In genomic region chr3:194537732-194538247, GRCh38 we compare ENCODE assay signal across 1 cellular context.
A peak's percentile ranks its signal among the peaks of the same experiment; 100 is the strongest.
TF ChIP-seq lines count a peak whose summit lies in the region.

No MANE protein-coding gene starts in this region.

TF ChIP-seq in HepG2, 621 proteins besides CTCF, POLR2A, EP300 and RAD21 (continued from another document and continues in another):
- TF ChIP-seq, protein P1, sequence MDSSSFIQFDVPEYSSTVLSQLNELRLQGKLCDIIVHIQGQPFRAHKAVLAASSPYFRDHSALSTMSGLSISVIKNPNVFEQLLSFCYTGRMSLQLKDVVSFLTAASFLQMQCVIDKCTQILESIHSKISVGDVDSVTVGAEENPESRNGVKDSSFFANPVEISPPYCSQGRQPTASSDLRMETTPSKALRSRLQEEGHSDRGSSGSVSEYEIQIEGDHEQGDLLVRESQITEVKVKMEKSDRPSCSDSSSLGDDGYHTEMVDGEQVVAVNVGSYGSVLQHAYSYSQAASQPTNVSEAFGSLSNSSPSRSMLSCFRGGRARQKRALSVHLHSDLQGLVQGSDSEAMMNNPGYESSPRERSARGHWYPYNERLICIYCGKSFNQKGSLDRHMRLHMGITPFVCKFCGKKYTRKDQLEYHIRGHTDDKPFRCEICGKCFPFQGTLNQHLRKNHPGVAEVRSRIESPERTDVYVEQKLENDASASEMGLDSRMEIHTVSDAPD (CRISPR knock-in tag; IDR thresholded peaks at IDR 0.05) = peak; percentile 28; the same call in 1 of the 2 replicates
- no peak for TF ChIP-seq FOXM1 (CRISPR knock-in tag; IDR thresholded peaks at IDR 0.05)
- TF ChIP-seq, protein P2, sequence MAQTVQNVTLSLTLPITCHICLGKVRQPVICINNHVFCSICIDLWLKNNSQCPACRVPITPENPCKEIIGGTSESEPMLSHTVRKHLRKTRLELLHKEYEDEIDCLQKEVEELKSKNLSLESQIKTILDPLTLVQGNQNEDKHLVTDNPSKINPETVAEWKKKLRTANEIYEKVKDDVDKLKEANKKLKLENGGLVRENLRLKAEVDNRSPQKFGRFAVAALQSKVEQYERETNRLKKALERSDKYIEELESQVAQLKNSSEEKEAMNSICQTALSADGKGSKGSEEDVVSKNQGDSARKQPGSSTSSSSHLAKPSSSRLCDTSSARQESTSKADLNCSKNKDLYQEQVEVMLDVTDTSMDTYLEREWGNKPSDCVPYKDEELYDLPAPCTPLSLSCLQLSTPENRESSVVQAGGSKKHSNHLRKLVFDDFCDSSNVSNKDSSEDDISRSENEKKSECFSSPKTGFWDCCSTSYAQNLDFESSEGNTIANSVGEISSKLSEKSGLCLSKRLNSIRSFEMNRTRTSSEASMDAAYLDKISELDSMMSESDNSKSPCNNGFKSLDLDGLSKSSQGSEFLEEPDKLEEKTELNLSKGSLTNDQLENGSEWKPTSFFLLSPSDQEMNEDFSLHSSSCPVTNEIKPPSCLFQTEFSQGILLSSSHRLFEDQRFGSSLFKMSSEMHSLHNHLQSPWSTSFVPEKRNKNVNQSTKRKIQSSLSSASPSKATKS (CRISPR knock-in tag; IDR thresholded peaks at IDR 0.05) = no peak
- TF ChIP-seq ZNF570 (CRISPR knock-in tag; IDR thresholded peaks at IDR 0.05; ENCODE audit: borderline replicate concordance) = 0 out of 2 replicates have a peak, but pooled peaks have one; percentile 30
- no peak for TF ChIP-seq ZNF773 (CRISPR knock-in tag; IDR thresholded peaks at IDR 0.05; ENCODE audit: borderline replicate concordance)
- no peak for TF ChIP-seq ZNF75D (CRISPR knock-in tag; IDR thresholded peaks at IDR 0.05; ENCODE audit: borderline replicate concordance)
- TF ChIP-seq XBP1 (CRISPR knock-in tag; IDR thresholded peaks at IDR 0.05) = no peak
- no peak for TF ChIP-seq SP5 (CRISPR knock-in tag; IDR thresholded peaks at IDR 0.05; ENCODE audit: borderline replicate concordance, low read depth)
- TF ChIP-seq THYN1 (CRISPR knock-in tag; IDR thresholded peaks at IDR 0.05; ENCODE audit: borderline replicate concordance, low read depth) = no peak
- TF ChIP-seq ZNF747 (CRISPR knock-in tag; IDR thresholded peaks at IDR 0.05; ENCODE audit: borderline replicate concordance) = no peak
- no peak for TF ChIP-seq ZBTB3 (CRISPR knock-in tag; IDR thresholded peaks at IDR 0.05; ENCODE audit: borderline replicate concordance, low read depth)
- TF ChIP-seq SNRNP70 (IDR thresholded peaks at IDR 0.05; ENCODE audit: low read depth, low read length) = no peak
- TF ChIP-seq ZFP36L2 (CRISPR knock-in tag; IDR thresholded peaks at IDR 0.05) = no peak
- no peak for TF ChIP-seq SOX13 (IDR thresholded peaks at IDR 0.05)
- 0 out of 4 replicates have a peak, but pooled peaks of 1 of the 2 experiments have one; percentile 6 for TF ChIP-seq SOX13 (CRISPR knock-in tag; conservative IDR thresholded peaks at IDR 0.05 in 1 of 2, IDR thresholded peaks at IDR 0.05 in 1 of 2)
- TF ChIP-seq TRAFD1 (CRISPR knock-in tag; IDR thresholded peaks at IDR 0.05; ENCODE audit: borderline replicate concordance) = no peak
- TF ChIP-seq TARDBP (CRISPR knock-in tag; IDR thresholded peaks at IDR 0.05) = 0 out of 2 replicates have a peak, but pooled peaks have one; percentile 14
- TF ChIP-seq ZNF841 (CRISPR knock-in tag; IDR thresholded peaks at IDR 0.05; ENCODE audit: borderline replicate concordance) = no peak
- no peak for TF ChIP-seq HHEX (CRISPR knock-in tag; IDR thresholded peaks at IDR 0.05)
- no peak for TF ChIP-seq MBNL3 (CRISPR knock-in tag; conservative IDR thresholded peaks at IDR 0.05)
- TF ChIP-seq, protein P3, sequence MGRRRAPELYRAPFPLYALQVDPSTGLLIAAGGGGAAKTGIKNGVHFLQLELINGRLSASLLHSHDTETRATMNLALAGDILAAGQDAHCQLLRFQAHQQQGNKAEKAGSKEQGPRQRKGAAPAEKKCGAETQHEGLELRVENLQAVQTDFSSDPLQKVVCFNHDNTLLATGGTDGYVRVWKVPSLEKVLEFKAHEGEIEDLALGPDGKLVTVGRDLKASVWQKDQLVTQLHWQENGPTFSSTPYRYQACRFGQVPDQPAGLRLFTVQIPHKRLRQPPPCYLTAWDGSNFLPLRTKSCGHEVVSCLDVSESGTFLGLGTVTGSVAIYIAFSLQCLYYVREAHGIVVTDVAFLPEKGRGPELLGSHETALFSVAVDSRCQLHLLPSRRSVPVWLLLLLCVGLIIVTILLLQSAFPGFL (CRISPR knock-in tag; IDR thresholded peaks at IDR 0.05) = no peak
- TF ChIP-seq UBTF (CRISPR knock-in tag; IDR thresholded peaks at IDR 0.05) = 0 out of 2 replicates have a peak, but pooled peaks have one; percentile 12
- TF ChIP-seq THAP11 (CRISPR knock-in tag; IDR thresholded peaks at IDR 0.05) = no peak
- no peak for TF ChIP-seq ZFP1 (CRISPR knock-in tag; IDR thresholded peaks at IDR 0.05)
- TF ChIP-seq TBX3 (IDR thresholded peaks at IDR 0.05; ENCODE audit: borderline replicate concordance) = no peak
- TF ChIP-seq ZNF510 (CRISPR knock-in tag; IDR thresholded peaks at IDR 0.05; ENCODE audit: low read depth) = no peak
- TF ChIP-seq ZNF24 (IDR thresholded peaks at IDR 0.05) = no peak
- TF ChIP-seq ZBTB39 (CRISPR knock-in tag; IDR thresholded peaks at IDR 0.05) = 0 out of 2 replicates have a peak, but pooled peaks have one; percentile 28
- 0 out of 2 replicates have a peak, but pooled peaks have one; percentile 58 for TF ChIP-seq ZMYM3 (CRISPR knock-in tag; IDR thresholded peaks at IDR 0.05)
- TF ChIP-seq ELF3 (CRISPR knock-in tag; IDR thresholded peaks at IDR 0.05) = 0 out of 2 replicates have a peak, but pooled peaks have one; percentile 30
- TF ChIP-seq MAZ (IDR thresholded peaks at IDR 0.05; ENCODE audit: borderline replicate concordance, low read depth, low read length) = no peak
- TF ChIP-seq MAZ (CRISPR knock-in tag; IDR thresholded peaks at IDR 0.05; ENCODE audit: low read depth) = peak; percentile 65; the same call in 1 of the 2 replicates
- no peak for TF ChIP-seq NCOR1 (IDR thresholded peaks at IDR 0.05; ENCODE audit: borderline replicate concordance, low read length)
- TF ChIP-seq CENPT (CRISPR knock-in tag; IDR thresholded peaks at IDR 0.05; ENCODE audit: low read depth) = no peak
- no peak for TF ChIP-seq KLF11 (CRISPR knock-in tag; IDR thresholded peaks at IDR 0.05)
- no peak for TF ChIP-seq ZNF253 (CRISPR knock-in tag; IDR thresholded peaks at IDR 0.05; ENCODE audit: borderline replicate concordance)
- no peak for TF ChIP-seq ZNF761 (CRISPR knock-in tag; conservative IDR thresholded peaks at IDR 0.05)
- TF ChIP-seq FOXK2 (IDR thresholded peaks at IDR 0.05) = no peak
- no peak for TF ChIP-seq ZNF770 (CRISPR knock-in tag; IDR thresholded peaks at IDR 0.05)
- no peak for TF ChIP-seq SP1 (IDR thresholded peaks at IDR 0.05)
- no peak for TF ChIP-seq SP1 (CRISPR knock-in tag; IDR thresholded peaks at IDR 0.05)
- TF ChIP-seq, protein P4, sequence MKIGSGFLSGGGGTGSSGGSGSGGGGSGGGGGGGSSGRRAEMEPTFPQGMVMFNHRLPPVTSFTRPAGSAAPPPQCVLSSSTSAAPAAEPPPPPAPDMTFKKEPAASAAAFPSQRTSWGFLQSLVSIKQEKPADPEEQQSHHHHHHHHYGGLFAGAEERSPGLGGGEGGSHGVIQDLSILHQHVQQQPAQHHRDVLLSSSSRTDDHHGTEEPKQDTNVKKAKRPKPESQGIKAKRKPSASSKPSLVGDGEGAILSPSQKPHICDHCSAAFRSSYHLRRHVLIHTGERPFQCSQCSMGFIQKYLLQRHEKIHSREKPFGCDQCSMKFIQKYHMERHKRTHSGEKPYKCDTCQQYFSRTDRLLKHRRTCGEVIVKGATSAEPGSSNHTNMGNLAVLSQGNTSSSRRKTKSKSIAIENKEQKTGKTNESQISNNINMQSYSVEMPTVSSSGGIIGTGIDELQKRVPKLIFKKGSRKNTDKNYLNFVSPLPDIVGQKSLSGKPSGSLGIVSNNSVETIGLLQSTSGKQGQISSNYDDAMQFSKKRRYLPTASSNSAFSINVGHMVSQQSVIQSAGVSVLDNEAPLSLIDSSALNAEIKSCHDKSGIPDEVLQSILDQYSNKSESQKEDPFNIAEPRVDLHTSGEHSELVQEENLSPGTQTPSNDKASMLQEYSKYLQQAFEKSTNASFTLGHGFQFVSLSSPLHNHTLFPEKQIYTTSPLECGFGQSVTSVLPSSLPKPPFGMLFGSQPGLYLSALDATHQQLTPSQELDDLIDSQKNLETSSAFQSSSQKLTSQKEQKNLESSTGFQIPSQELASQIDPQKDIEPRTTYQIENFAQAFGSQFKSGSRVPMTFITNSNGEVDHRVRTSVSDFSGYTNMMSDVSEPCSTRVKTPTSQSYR (CRISPR knock-in tag; IDR thresholded peaks at IDR 0.05; ENCODE audit: borderline replicate concordance) = no peak
- no peak for TF ChIP-seq MXD3 (CRISPR knock-in tag; IDR thresholded peaks at IDR 0.05)
- TF ChIP-seq, protein P5, sequence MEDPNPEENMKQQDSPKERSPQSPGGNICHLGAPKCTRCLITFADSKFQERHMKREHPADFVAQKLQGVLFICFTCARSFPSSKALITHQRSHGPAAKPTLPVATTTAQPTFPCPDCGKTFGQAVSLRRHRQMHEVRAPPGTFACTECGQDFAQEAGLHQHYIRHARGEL (CRISPR knock-in tag; IDR thresholded peaks at IDR 0.05) = no peak
- TF ChIP-seq NR2F2 (IDR thresholded peaks at IDR 0.05; ENCODE audit: borderline replicate concordance, low read depth) = no peak
- TF ChIP-seq ARID2 (CRISPR knock-in tag; IDR thresholded peaks at IDR 0.05; ENCODE audit: borderline replicate concordance) = no peak
- TF ChIP-seq RXRB (CRISPR knock-in tag; IDR thresholded peaks at IDR 0.05; ENCODE audit: borderline replicate concordance) = peak; percentile 51; the same call in 1 of the 2 replicates
- no peak for TF ChIP-seq NRL (CRISPR knock-in tag; IDR thresholded peaks at IDR 0.05; ENCODE audit: borderline replicate concordance)
